ENCODE assay signal across 8 cellular contexts in genomic region chr19:42433503-42434260, GRCh38. TPM values are rescaled to one million over a fixed set of nuclear protein-coding genes. Genes with fewer than 3 reads are reported as not detected.
DNase-seq lines count a peak whose midpoint lies in the region; ATAC-seq lines count a peak whose summit lies in the region.

No MANE protein-coding gene starts in this region.

- ATAC-seq in activated CD8-positive, alpha-beta memory T cell treated with anti-CD3 and anti-CD28 coated beads, Interleukin-2, amount 10 ng/mL, durations not matched to agents 7 days and 5 days: peak; percentile 75
- peak; percentile 79 for ATAC-seq in esophagus mucosa
- peak; percentile 65 for ATAC-seq in stimulated activated naive CD8-positive, alpha-beta T cell treated with anti-CD3 and anti-CD28 coated beads, Interleukin-15, Interleukin-2, amounts not matched to agents 100 U/mL and 50 U/mL, for 24 hours
- ATAC-seq in HG03139 (IDR thresholded peaks at IDR 0.05; ENCODE audit: unreplicated experiment): no peak

- H3K36me3 Mint-ChIP-seq in activated CD8-positive, alpha-beta memory T cell treated with anti-CD3 and anti-CD28 coated beads, Interleukin-2, amount 10 ng/mL, durations not matched to agents 7 days and 5 days: no peaks in the 10 kb centered on the region

- CTCF ChIA-PET in activated CD8-positive, alpha-beta memory T cell treated with anti-CD3 and anti-CD28 coated beads, Interleukin-2, amount 10 ng/mL, durations not matched to agents 7 days and 5 days (lab: Charles Lee): interaction anchor here (0.8 to 3.6 kb wide), 13 partner anchors 7 to 320 kb away, joined by 3 to 28 read pairs (median 4); partner anchors contain the start of gene CEACAM1

- peaks cover 5% of the 10 kb centered on the region for H3K27me3 Mint-ChIP-seq in activated CD8-positive, alpha-beta memory T cell treated with anti-CD3 and anti-CD28 coated beads, Interleukin-2, amount 10 ng/mL, durations not matched to agents 7 days and 5 days

- peaks cover 12% of the 10 kb centered on the region for H3K4me1 Mint-ChIP-seq in activated CD8-positive, alpha-beta memory T cell treated with anti-CD3 and anti-CD28 coated beads, Interleukin-2, amount 10 ng/mL, durations not matched to agents 7 days and 5 days

- no peaks in the 10 kb centered on the region for H3K9me3 Mint-ChIP-seq in activated CD8-positive, alpha-beta memory T cell treated with anti-CD3 and anti-CD28 coated beads, Interleukin-2, amount 10 ng/mL, durations not matched to agents 7 days and 5 days (ENCODE audit: low read depth)

- H3K27ac Mint-ChIP-seq in activated CD8-positive, alpha-beta memory T cell treated with anti-CD3 and anti-CD28 coated beads, Interleukin-2, amount 10 ng/mL, durations not matched to agents 7 days and 5 days: no peak overlapping the region

- H3K4me3 Mint-ChIP-seq in activated CD8-positive, alpha-beta memory T cell treated with anti-CD3 and anti-CD28 coated beads, Interleukin-2, amount 10 ng/mL, durations not matched to agents 7 days and 5 days: no peak overlapping the region

- DNase-seq in SIG-M5 treated with dmso at 0.1 percent for 504 hours (lab: John Stamatoyannopoulos, UW; ENCODE audit: unreplicated experiment) (peak; percentile 59), SIG-M5 (lab: John Stamatoyannopoulos, UW) (no peak), NCI-H82 treated with DMSO at 0.1 percent for 48 hours (lab: John Stamatoyannopoulos, UW; ENCODE audit: unreplicated experiment) (peak; percentile 35), myocyte (ENCODE audit: low read depth) (peak; percentile 74)
- peak; percentile 79 for DNase-seq in activated CD8-positive, alpha-beta memory T cell treated with anti-CD3 and anti-CD28 coated beads, Interleukin-2, amount 10 ng/mL, durations not matched to agents 7 days and 5 days
- DNase-seq in stimulated activated naive CD8-positive, alpha-beta T cell treated with anti-CD3 and anti-CD28 coated beads, Interleukin-15, Interleukin-2, amounts not matched to agents 100 U/mL and 50 U/mL, for 24 hours: peak; percentile 78

RNA-seq across cellular contexts. Expression of gene LIPE, which starts 6.5 kb away (rescaled TPM):
- total RNA-seq in activated CD8-positive, alpha-beta memory T cell treated with anti-CD3 and anti-CD28 coated beads, Interleukin-2, amount 10 ng/mL, durations not matched to agents 7 days and 5 days: 10 to 100 TPM; 41.5 to 44.6 TPM
- total RNA-seq in esophagus mucosa (10.8 TPM), myocyte (1.5 and 3.7 TPM in 2 replicates)
- 1.8 TPM for polyA plus RNA-seq in myocyte (2012)

RNA-seq across cellular contexts. Expression of gene CXCL17, which starts 9.1 kb away (rescaled TPM):
- total RNA-seq in activated CD8-positive, alpha-beta memory T cell treated with anti-CD3 and anti-CD28 coated beads, Interleukin-2, amount 10 ng/mL, durations not matched to agents 7 days and 5 days: not detected
- total RNA-seq in esophagus mucosa (38.6 TPM), myocyte (not detected in 2 replicates)
- polyA plus RNA-seq in myocyte (2012): not detected

RNA-seq across cellular contexts. Expression of gene CNFN, which starts 43.6 kb away (rescaled TPM):
- not detected for total RNA-seq in activated CD8-positive, alpha-beta memory T cell treated with anti-CD3 and anti-CD28 coated beads, Interleukin-2, amount 10 ng/mL, durations not matched to agents 7 days and 5 days
- total RNA-seq in esophagus mucosa: 1,078 TPM
- not detected in 2 replicates for total RNA-seq in myocyte
- polyA plus RNA-seq in myocyte (2012): 0.76 TPM

Comparison
In these comparisons a context has a peak if more than half of its experiments do, and no peak if none do; other contexts are left out.
1. RNA of gene CXCL17, which starts 9.1 kb away (total RNA-seq): 38.6 TPM in esophagus mucosa (single experiment); not detected in activated CD8-positive, alpha-beta memory T cell treated with anti-CD3 and anti-CD28 coated beads, Interleukin-2, amount 10 ng/mL, durations not matched to agents 7 days and 5 days and not detected in myocyte; every median in the first group is over 10 times any median in the second.
2. RNA of gene CNFN, which starts 43.6 kb away (total RNA-seq): 1,078 TPM in esophagus mucosa (single experiment); not detected in activated CD8-positive, alpha-beta memory T cell treated with anti-CD3 and anti-CD28 coated beads, Interleukin-2, amount 10 ng/mL, durations not matched to agents 7 days and 5 days and not detected in myocyte; every median in the first group is over 100 times any median in the second.